18 cellular contexts compared by ENCODE assay signal in the genomic region with DNA sequence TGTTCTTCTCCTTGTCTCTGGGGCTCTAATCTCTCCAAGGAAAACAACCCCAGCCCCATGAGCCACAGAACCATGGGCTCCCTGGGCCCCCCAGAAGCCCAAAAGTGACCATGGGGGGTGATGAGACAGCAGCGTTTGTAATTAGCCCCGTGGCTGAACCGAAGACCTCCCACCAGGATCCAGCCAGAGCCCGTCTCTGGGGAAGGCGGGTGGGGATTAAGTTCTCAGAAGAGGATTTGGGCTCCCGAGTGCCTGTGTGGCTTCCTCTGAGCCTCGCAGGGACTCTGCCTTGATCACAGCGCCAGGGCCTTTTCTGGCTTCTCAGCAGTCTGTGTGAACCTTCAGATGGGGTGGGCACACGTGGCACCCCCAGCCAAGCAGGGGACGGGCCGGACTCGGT.
DNase-seq lines count a peak whose midpoint lies in the region; ATAC-seq, FAIRE-seq and TF ChIP-seq lines count a peak whose summit lies in the region.
"Had no signal": no experiment of that assay in that cellular context is flagged by ENCODE, and none has a peak within 500 bp of the region (broad histone marks: within the 10 kb centered on the region; RNA-seq: fewer than 3 reads in every experiment).

No MANE protein-coding gene starts in this region.

- H3K4me3 Mint-ChIP-seq in activated naive CD8-positive, alpha-beta T cell treated with anti-CD3 and anti-CD28 coated beads for 36 hours = no peak overlapping the region
- H3K4me3 Mint-ChIP-seq: activated CD8-positive, alpha-beta T cell treated with anti-CD3 and anti-CD28 coated beads, Interleukin-2, amount 10 ng/mL, durations not matched to agents 7 days and 5 days; activated naive CD4-positive, alpha-beta T cell treated with anti-CD3 and anti-CD28 coated beads for 36 hours; activated T-cell treated with anti-CD3 and anti-CD28 coated beads, Interleukin-2, amount 50 U/mL, for 24 hours; CD4-positive, CD25-positive, alpha-beta regulatory T cell; natural killer cell treated with Interleukin-12 subunit alpha and Interleukin-12 subunit beta and Interleukin-15 and Interleukin-18, amount 100 ng/mL, for 72 hours had no signal

- 34% methylated on average over 6 of the region's 12 CpGs for WGBS in HepG2 (ENCODE audit: low lambda C conversion rate)
- 66% methylated on average over 6 of the region's 12 CpGs for WGBS in right lobe of liver (ENCODE audit: insufficient coverage, low coverage, low lambda C conversion rate, missing lambda C conversion rate)
- 45% methylated on average over 12 of the region's 12 CpGs for WGBS in suprapubic skin

- TF ChIP-seq POLR2A in HepG2 (IDR thresholded peaks at IDR 0.05; ENCODE audit: insufficient read depth in 1 of 2, low read depth in 2 of 2, low read length in 2 of 2) = no peak
- TF ChIP-seq POLR2A in right lobe of liver (IDR thresholded peaks at IDR 0.05) = no peak
- no peak for TF ChIP-seq POLR2A in suprapubic skin (IDR thresholded peaks at IDR 0.05)

- H3K4me1 ChIP-seq in HepG2 (ENCODE audit: insufficient read depth, low read length) (peaks cover 53% of the 10 kb centered on the region), right lobe of liver (no peaks in the 10 kb centered on the region), suprapubic skin (peaks cover 33% of the 10 kb centered on the region)

- H3K9me3 Mint-ChIP-seq in activated naive CD8-positive, alpha-beta T cell treated with anti-CD3 and anti-CD28 coated beads for 36 hours = no peaks in the 10 kb centered on the region
- H3K9me3 Mint-ChIP-seq: activated naive CD4-positive, alpha-beta T cell treated with anti-CD3 and anti-CD28 coated beads for 36 hours; activated T-cell treated with anti-CD3 and anti-CD28 coated beads, Interleukin-2, amount 50 U/mL, for 24 hours; natural killer cell treated with Interleukin-12 subunit alpha and Interleukin-12 subunit beta and Interleukin-15 and Interleukin-18, amount 100 ng/mL, for 72 hours had no signal

- H3K27ac Mint-ChIP-seq in activated naive CD8-positive, alpha-beta T cell treated with anti-CD3 and anti-CD28 coated beads for 36 hours = no peak overlapping the region
- H3K27ac Mint-ChIP-seq: activated CD8-positive, alpha-beta T cell treated with anti-CD3 and anti-CD28 coated beads, Interleukin-2, amount 10 ng/mL, durations not matched to agents 7 days and 5 days; activated naive CD4-positive, alpha-beta T cell treated with anti-CD3 and anti-CD28 coated beads for 36 hours; activated T-cell treated with anti-CD3 and anti-CD28 coated beads, Interleukin-2, amount 50 U/mL, for 24 hours; CD4-positive, CD25-positive, alpha-beta regulatory T cell; natural killer cell treated with Interleukin-12 subunit alpha and Interleukin-12 subunit beta and Interleukin-15 and Interleukin-18, amount 100 ng/mL, for 72 hours had no signal

- in situ Hi-C loops in HepG2 (cut with HindIII; ENCODE audit: extremely low pct_ligation_motif_present, low pct_unique_long_range_greater_than_20kb) = no loop called here

- CTCF ChIA-PET in HepG2 (lab: Yijun Ruan, JAX; ENCODE audit: low intra/inter-chr PET ratio, low total read pairs) = no interaction called here

- H3K4me1 Mint-ChIP-seq in activated naive CD8-positive, alpha-beta T cell treated with anti-CD3 and anti-CD28 coated beads for 36 hours = peaks cover 5% of the 10 kb centered on the region
- H3K4me1 Mint-ChIP-seq: CD4-positive, CD25-positive, alpha-beta regulatory T cell had no signal

- FAIRE-seq in HepG2 (lab: Jason Lieb, UNC) = no peak

- peaks cover 3 to 58% of the 10 kb centered on the region in 2 experiments; a peak in 3 of 5 replicates for H3K27me3 ChIP-seq in HepG2 (ENCODE audit: control insufficient read depth in 1 of 2, insufficient read depth in 2 of 2, low read length in 2 of 2)
- H3K27me3 ChIP-seq in right lobe of liver = no peaks in the 10 kb centered on the region
- no peaks in the 10 kb centered on the region for H3K27me3 ChIP-seq in WERI-Rb-1 (ENCODE audit: insufficient read depth, low read depth, severe bottlenecking)
- peaks cover 30% of the 10 kb centered on the region for H3K27me3 ChIP-seq in suprapubic skin
- H3K27me3 ChIP-seq: vagina had no signal

- no peaks in the 10 kb centered on the region for H3K36me3 Mint-ChIP-seq in activated naive CD8-positive, alpha-beta T cell treated with anti-CD3 and anti-CD28 coated beads for 36 hours
- H3K36me3 Mint-ChIP-seq: CD4-positive, CD25-positive, alpha-beta regulatory T cell; natural killer cell treated with Interleukin-12 subunit alpha and Interleukin-12 subunit beta and Interleukin-15 and Interleukin-18, amount 100 ng/mL, for 72 hours had no signal

- no peaks in the 10 kb centered on the region for H4K20me1 ChIP-seq in HepG2 (ENCODE audit: insufficient read depth, low read length)

- TF ChIP-seq CTCF in HepG2 (CRISPR knock-in tag; IDR thresholded peaks at IDR 0.05) = no peak
- TF ChIP-seq CTCF in right lobe of liver (IDR thresholded peaks at IDR 0.05) = no peak
- no peak for TF ChIP-seq CTCF in WERI-Rb-1 (IDR thresholded peaks at IDR 0.05; ENCODE audit: low read depth, low read length)
- no peak for TF ChIP-seq CTCF in suprapubic skin (IDR thresholded peaks at IDR 0.05)

- no peak overlapping the region for H3K4me3 ChIP-seq in HepG2 (replicated peaks in 1 of 3; ENCODE audit: insufficient read depth in 1 of 3, low read depth in 2 of 3, low read length in 3 of 3)
- no peak overlapping the region for H3K4me3 ChIP-seq in right lobe of liver
- no peak overlapping the region for H3K4me3 ChIP-seq in WERI-Rb-1 (ENCODE audit: low read depth, low read length)
- H3K4me3 ChIP-seq in suprapubic skin = no peak overlapping the region
- H3K4me3 ChIP-seq: heart right ventricle, vagina had no signal

- intact Hi-C loops in HepG2 (cut with micrococcal nuclease; ENCODE audit: unreplicated experiment) (no loop called here), right lobe of liver (cut with DNase I) (no loop called here)

- ATAC-seq in HepG2 (no peak), right lobe of liver (no peak), HG03432 (IDR thresholded peaks at IDR 0.05; ENCODE audit: unreplicated experiment) (no peak), GM19023 (IDR thresholded peaks at IDR 0.05; ENCODE audit: unreplicated experiment) (no peak)
- ATAC-seq: activated CD8-positive, alpha-beta T cell treated with anti-CD3 and anti-CD28 coated beads, Interleukin-2, amount 10 ng/mL, durations not matched to agents 7 days and 5 days; natural killer cell treated with Interleukin-12 subunit alpha and Interleukin-12 subunit beta and Interleukin-15 and Interleukin-18, amount 100 ng/mL, for 72 hours had no signal

- no peaks in the 10 kb centered on the region for H3K36me3 ChIP-seq in HepG2 (replicated peaks in 1 of 2; ENCODE audit: control insufficient read depth in 1 of 2, insufficient read depth in 2 of 2, low read length in 2 of 2)
- H3K36me3 ChIP-seq in right lobe of liver = no peaks in the 10 kb centered on the region
- no peaks in the 10 kb centered on the region for H3K36me3 ChIP-seq in WERI-Rb-1
- no peaks in the 10 kb centered on the region for H3K36me3 ChIP-seq in suprapubic skin
- H3K36me3 ChIP-seq: heart right ventricle, vagina had no signal

- TF ChIP-seq RAD21 in HepG2 (CRISPR knock-in tag; IDR thresholded peaks at IDR 0.05) = no peak

- H3K4me2 ChIP-seq in HepG2 (ENCODE audit: low read depth, low read length) = peak overlapping the region; percentile 52; the same call in 1 of the 2 replicates

- no peak overlapping the region for H3K27ac ChIP-seq in HepG2 (ENCODE audit: extremely low read length, insufficient read depth, low read length)
- no peak overlapping the region for H3K27ac ChIP-seq in right lobe of liver
- H3K27ac ChIP-seq in WERI-Rb-1 = peak overlapping the region; percentile 75
- H3K27ac ChIP-seq in suprapubic skin = no peak overlapping the region
- H3K27ac ChIP-seq: vagina had no signal

- H3K27me3 Mint-ChIP-seq in activated naive CD8-positive, alpha-beta T cell treated with anti-CD3 and anti-CD28 coated beads for 36 hours = peaks cover 21% of the 10 kb centered on the region
- H3K27me3 Mint-ChIP-seq: CD4-positive, CD25-positive, alpha-beta regulatory T cell had no signal

- DNase-seq in HepG2 (ENCODE audit: low spot score) = no peak
- no peak for DNase-seq in right lobe of liver
- DNase-seq in WERI-Rb-1 = peak; percentile 87
- DNase-seq in iris pigment epithelial cell (ENCODE audit: low read depth) = peak; percentile 4
- DNase-seq in activated naive CD8-positive, alpha-beta T cell treated with anti-CD3 and anti-CD28 coated beads for 36 hours = no peak
- DNase-seq in suprapubic skin (ENCODE audit: low spot score in 2 of 2) = no peak
- DNase-seq: activated CD8-positive, alpha-beta T cell treated with anti-CD3 and anti-CD28 coated beads, Interleukin-2, amount 10 ng/mL, durations not matched to agents 7 days and 5 days; activated naive CD4-positive, alpha-beta T cell treated with anti-CD3 and anti-CD28 coated beads for 36 hours; activated T-cell treated with anti-CD3 and anti-CD28 coated beads, Interleukin-2, amount 50 U/mL, for 24 hours; CD4-positive, CD25-positive, alpha-beta regulatory T cell; NCI-H1105 treated with DMSO at 0.1 percent for 48 hours; NCI-H2107; stimulated activated CD4-positive, alpha-beta T cell treated with anti-CD3 and anti-CD28 coated beads, Interleukin-12 subunit alpha, Interleukin-12 subunit beta, amount 100 ng/mL, for 4 hours had no signal

- POLR2A ChIA-PET in HepG2 (lab: Yijun Ruan, JAX) = no interaction called here

- BruUV-seq in HepG2 (replicated peaks; lab: Mats Ljungman, UMichigan) = no TSS peak

- H2AFZ ChIP-seq in HepG2 (ENCODE audit: low read length) = no peak overlapping the region

- no peaks in the 10 kb centered on the region for H3K9me3 ChIP-seq in HepG2 (ENCODE audit: low read length)
- H3K9me3 ChIP-seq in right lobe of liver = no peaks in the 10 kb centered on the region
- H3K9me3 ChIP-seq in WERI-Rb-1 (ENCODE audit: severe bottlenecking) = no peaks in the 10 kb centered on the region
- no peaks in the 10 kb centered on the region for H3K9me3 ChIP-seq in suprapubic skin
- H3K9me3 ChIP-seq: vagina had no signal

- no peaks in the 10 kb centered on the region for H3K79me2 ChIP-seq in HepG2 (ENCODE audit: insufficient read depth, low read length)

- TF ChIP-seq EP300 in HepG2 (IDR thresholded peaks at IDR 0.05; ENCODE audit: low read depth in 2 of 2, low read length in 2 of 2) = no peak
- TF ChIP-seq EP300 in HepG2 (CRISPR knock-in tag; IDR thresholded peaks at IDR 0.05; ENCODE audit: borderline replicate concordance) = no peak
- TF ChIP-seq EP300 in suprapubic skin (IDR thresholded peaks at IDR 0.05) = no peak

- no peak overlapping the region for H3K9ac ChIP-seq in HepG2 (ENCODE audit: insufficient read depth, low read depth, low read length)

TF ChIP-seq in HepG2, 621 proteins besides CTCF, POLR2A, EP300 and RAD21 (continues in another document):
- TF ChIP-seq ZNF709 (CRISPR knock-in tag; IDR thresholded peaks at IDR 0.05) = no peak

Comparison
In these comparisons a context has a peak if more than half of its experiments do, and no peak if none do; other contexts are left out.
1. DNase-seq: peak in WERI-Rb-1 (single experiment) and iris pigment epithelial cell (single experiment); none in HepG2 (single experiment), right lobe of liver (0 of 3), activated naive CD8-positive, alpha-beta T cell treated with anti-CD3 and anti-CD28 coated beads for 36 hours (single experiment) and suprapubic skin (0 of 2).